Comparison of ENCODE assay signal across 10 cellular contexts in genomic region chr2:239824051-239824694, GRCh38.
DNase-seq lines count a peak whose midpoint lies in the region; ATAC-seq and TF ChIP-seq lines count a peak whose summit lies in the region.
"Had no signal": no experiment of that assay in that cellular context is flagged by ENCODE, and none has a peak within 500 bp of the region (broad histone marks: within the 10 kb centered on the region; RNA-seq: fewer than 3 reads in every experiment).

No MANE protein-coding gene starts in this region.

- peak; percentile 34 for TF ChIP-seq CTCF in GM12873 (IDR thresholded peaks at IDR 0.05; ENCODE audit: insufficient read depth, low read depth, low read length, missing control alignments)
- TF ChIP-seq CTCF in colonic mucosa (IDR thresholded peaks at IDR 0.05), result no peak
- no peak for TF ChIP-seq CTCF in omental fat pad (IDR thresholded peaks at IDR 0.05)

- H3K4me3 ChIP-seq in colonic mucosa, result no peak overlapping the region
- H3K4me3 ChIP-seq: right lobe of liver had no signal

- peak; percentile 44 for ATAC-seq in omental fat pad (ENCODE audit: low FRiP score)
- no peak for ATAC-seq in HG03159 (IDR thresholded peaks at IDR 0.05; ENCODE audit: unreplicated experiment)
- ATAC-seq in HG03457 (IDR thresholded peaks at IDR 0.05; ENCODE audit: unreplicated experiment), result no peak
- ATAC-seq in HG02884 (IDR thresholded peaks at IDR 0.05; ENCODE audit: unreplicated experiment), result no peak

- H3K9ac ChIP-seq in colonic mucosa (ENCODE audit: low read depth in 2 of 2, low read length in 2 of 2), result no peak overlapping the region

- H3K36me3 ChIP-seq in colonic mucosa, result no peaks in the 10 kb centered on the region
- H3K36me3 ChIP-seq: right lobe of liver had no signal

- H3K9me3 ChIP-seq in colonic mucosa, result no peaks in the 10 kb centered on the region
- H3K9me3 ChIP-seq: right lobe of liver had no signal

- intact Hi-C loops in colonic mucosa (cut with DNase I), result no loop called here

- H3K4me1 ChIP-seq in colonic mucosa, result no peaks in the 10 kb centered on the region
- H3K4me1 ChIP-seq: right lobe of liver had no signal

- H3K27ac ChIP-seq in colonic mucosa, result no peak overlapping the region
- H3K27ac ChIP-seq: HL-60, right lobe of liver had no signal

- no peaks in the 10 kb centered on the region for H3K27me3 ChIP-seq in colonic mucosa
- H3K27me3 ChIP-seq: right lobe of liver had no signal

- DNase-seq in NCI-H1930 (lab: John Stamatoyannopoulos, UW) (peak; percentile 43 to 57), colonic mucosa (peak; percentile 18), omental fat pad (ENCODE audit: low spot score) (peak; percentile 21), NCI-H1436 (lab: John Stamatoyannopoulos, UW) (no peak)
